ENCODE assay signal across 11 cellular contexts in the genomic region with DNA sequence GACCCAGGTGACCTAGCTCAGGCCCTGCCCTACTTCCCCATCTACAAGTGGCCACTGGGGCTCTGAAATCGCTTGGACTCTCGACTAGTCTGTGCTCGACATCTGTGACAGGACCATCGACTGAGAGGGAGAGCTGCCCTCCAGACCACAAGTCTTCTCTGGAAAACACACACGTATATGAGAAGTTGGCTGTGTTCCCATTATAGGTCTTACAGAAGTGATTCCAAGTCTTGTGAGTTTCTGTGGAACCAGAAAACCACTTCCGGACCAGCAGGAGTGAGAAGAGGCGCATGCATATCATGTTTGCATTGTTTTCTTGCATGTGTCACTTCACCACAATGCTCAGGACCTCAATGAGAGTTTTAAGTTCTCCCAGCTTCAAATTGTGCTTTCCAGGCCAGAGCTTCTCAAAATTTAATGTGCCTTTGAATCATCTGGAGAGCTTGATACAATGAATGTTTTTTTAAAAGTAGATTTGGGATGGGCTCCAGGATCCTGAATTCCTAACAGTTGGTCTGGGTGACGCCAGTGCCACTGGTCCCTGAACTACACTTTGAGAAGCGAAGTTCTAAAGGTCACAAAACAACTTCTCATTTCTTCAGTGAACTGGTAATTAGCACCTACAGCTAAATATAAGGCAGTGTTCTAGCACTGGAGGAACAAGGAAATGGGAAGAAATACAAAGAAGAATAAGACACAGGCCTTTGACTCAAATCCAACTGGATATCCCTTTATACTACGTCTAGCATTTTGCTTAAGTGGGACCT. TPM values are rescaled to one million over a fixed set of nuclear protein-coding genes. Genes with fewer than 3 reads are reported as not detected.
DNase-seq lines count a peak whose midpoint lies in the region; TF ChIP-seq lines count a peak whose summit lies in the region.
"Had no signal": no experiment of that assay in that cellular context is flagged by ENCODE, and none has a peak within 500 bp of the region (broad histone marks: within the 10 kb centered on the region; RNA-seq: fewer than 3 reads in every experiment).

No MANE protein-coding gene starts in this region.

- H3K4me1 ChIP-seq in SJCRH30 = peaks cover 35% of the 10 kb centered on the region
- H3K4me1 ChIP-seq in suprapubic skin = peaks cover 36% of the 10 kb centered on the region
- peaks cover 0 to 2% of the 10 kb centered on the region in 2 donors for H3K4me1 ChIP-seq in adrenal gland (replicated peaks in 1 of 2)

- H3K27me3 Mint-ChIP-seq in activated T-cell treated with anti-CD3 and anti-CD28 coated beads, Interleukin-2, amount 50 U/mL, for 24 hours = no peaks in the 10 kb centered on the region

- H3K36me3 ChIP-seq in SJCRH30 = no peaks in the 10 kb centered on the region
- no peaks in the 10 kb centered on the region for H3K36me3 ChIP-seq in suprapubic skin
- no peaks in the 10 kb centered on the region for H3K36me3 ChIP-seq in adrenal gland (replicated peaks in 1 of 2)

- no peak for TF ChIP-seq POLR2A in suprapubic skin (IDR thresholded peaks at IDR 0.05)
- TF ChIP-seq POLR2A in adrenal gland (IDR thresholded peaks at IDR 0.05) = no peak

- H3K9me3 Mint-ChIP-seq in activated T-cell treated with anti-CD3 and anti-CD28 coated beads, Interleukin-2, amount 50 U/mL, for 24 hours = no peaks in the 10 kb centered on the region
- H3K9me3 Mint-ChIP-seq: brain had no signal

- H3K27me3 ChIP-seq in SJCRH30 = no peaks in the 10 kb centered on the region
- no peaks in the 10 kb centered on the region for H3K27me3 ChIP-seq in suprapubic skin
- H3K27me3 ChIP-seq in adrenal gland = no peaks in the 10 kb centered on the region

- WGBS in suprapubic skin = 63% methylated on average over 10 of the region's 10 CpGs
- WGBS in adrenal gland, 4 donors = 81 to 82% (median 81%) methylated on average over 10 of the region's 10 CpGs

- no peak for TF ChIP-seq EP300 in suprapubic skin (IDR thresholded peaks at IDR 0.05)

- no peaks in the 10 kb centered on the region for H3K36me3 Mint-ChIP-seq in activated T-cell treated with anti-CD3 and anti-CD28 coated beads, Interleukin-2, amount 50 U/mL, for 24 hours (ENCODE audit: low read depth)
- H3K36me3 Mint-ChIP-seq: brain had no signal

- H3K4me3 Mint-ChIP-seq in activated T-cell treated with anti-CD3 and anti-CD28 coated beads, Interleukin-2, amount 50 U/mL, for 24 hours = no peak overlapping the region
- H3K4me3 Mint-ChIP-seq: brain had no signal

- H3K27ac Mint-ChIP-seq in activated T-cell treated with anti-CD3 and anti-CD28 coated beads, Interleukin-2, amount 50 U/mL, for 24 hours = peak overlapping the region; percentile 72

- no peak overlapping the region for H3K4me3 ChIP-seq in SJCRH30
- H3K4me3 ChIP-seq in suprapubic skin = no peak overlapping the region
- H3K4me3 ChIP-seq in adrenal gland = no peak overlapping the region
- H3K4me3 ChIP-seq: skin epidermis had no signal

- peaks cover 15% of the 10 kb centered on the region for H3K4me1 Mint-ChIP-seq in activated T-cell treated with anti-CD3 and anti-CD28 coated beads, Interleukin-2, amount 50 U/mL, for 24 hours (ENCODE audit: low read depth)
- H3K4me1 Mint-ChIP-seq: brain had no signal

- no peak for DNase-seq in activated T-cell treated with anti-CD3 and anti-CD28 coated beads, Interleukin-2, amount 50 U/mL, for 24 hours
- DNase-seq in activated T-cell treated with anti-CD3 and anti-CD28 coated beads, Interleukin-2, amount 50 U/mL, for 1 hour = no peak
- DNase-seq in SJCRH30 (peak; percentile 74 to 91), fibroblast of gingiva (ENCODE audit: low read depth) (peak; percentile 39), suprapubic skin (ENCODE audit: low spot score in 2 of 2) (peak in 1 of 2 donors; percentile 11), adrenal gland (no peak), SK-N-DZ (ENCODE audit: low spot score) (no peak), hippocampal formation (lab: John Stamatoyannopoulos, UW) (no peak)
- DNase-seq: NCI-H1092 had no signal

- TF ChIP-seq CTCF in suprapubic skin (IDR thresholded peaks at IDR 0.05) (no peak), adrenal gland (IDR thresholded peaks at IDR 0.05) (no peak)

- H3K9me3 ChIP-seq in SJCRH30 (replicated peaks) = no peaks in the 10 kb centered on the region
- H3K9me3 ChIP-seq in suprapubic skin = no peaks in the 10 kb centered on the region
- no peaks in the 10 kb centered on the region for H3K9me3 ChIP-seq in adrenal gland (replicated peaks in 1 of 3)

- H3K27ac ChIP-seq in SJCRH30 = peak overlapping the region; percentile 60
- peak overlapping the region; percentile 60 for H3K27ac ChIP-seq in suprapubic skin
- H3K27ac ChIP-seq in adrenal gland = no peak overlapping the region

- intact Hi-C loops in adrenal gland (cut with DNase I) = no loop called here

RNA-seq across cellular contexts. Expression of gene LIPC, which starts 15.6 kb away (rescaled TPM):
- 0.35 and 1.2 TPM in 2 replicates for total RNA-seq in SJCRH30 (2014; rRNA removed; shearing (Covaris generic))
- total RNA-seq in suprapubic skin = under 1 TPM in 2 of 4 donors, not detected in 2; 0.26 to 0.96 TPM
- 1 to 10 TPM in 1 of 8 donors, under 1 TPM in 4, not detected in 3; 0.11 to 1.0 (median 0.18) TPM for total RNA-seq in adrenal gland
- polyA plus RNA-seq in adrenal gland = under 1 TPM in 2 of 3 donors, not detected in 1; 0.24 to 0.48 TPM
- polyA plus RNA-seq in SK-N-DZ (2014; cell fraction: cytosol; rRNA removed) = not detected in 2 replicates
- not detected in 2 replicates for polyA plus RNA-seq in SK-N-DZ (2014; cell fraction: nucleus; rRNA removed)

Comparison
In these comparisons a context has a peak if more than half of its experiments do, and no peak if none do; other contexts are left out.
1. DNase-seq: peak in SJCRH30 (2 of 2) and fibroblast of gingiva (single experiment); none in activated T-cell treated with anti-CD3 and anti-CD28 coated beads, Interleukin-2, amount 50 U/mL, for 24 hours (single experiment), activated T-cell treated with anti-CD3 and anti-CD28 coated beads, Interleukin-2, amount 50 U/mL, for 1 hour (single experiment), adrenal gland (0 of 7), SK-N-DZ (single experiment) and hippocampal formation (0 of 2).
2. H3K27ac ChIP-seq: peak in SJCRH30 (single experiment) and suprapubic skin (single experiment); none in adrenal gland (0 of 5).